Comparison of ENCODE assay signal across 22 cellular contexts in the genomic region with DNA sequence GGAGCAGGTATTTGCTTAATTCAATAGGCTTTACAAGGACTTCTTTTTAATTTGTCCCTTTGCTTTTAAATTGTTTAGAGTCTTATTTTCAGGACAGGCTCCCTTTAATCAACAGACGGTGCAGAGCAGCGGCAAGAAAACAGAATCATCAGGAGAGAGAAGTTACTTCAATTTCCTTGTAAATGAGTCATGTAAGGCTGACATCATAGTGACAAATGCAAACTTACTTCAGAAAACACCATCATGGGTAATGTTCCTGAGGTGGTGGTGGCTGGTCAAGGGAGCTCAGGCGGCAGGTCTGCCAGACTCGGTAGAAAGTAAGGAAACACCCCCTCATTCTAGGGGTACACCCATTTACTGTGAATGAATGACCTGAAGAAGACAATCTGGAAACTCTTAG.
DNase-seq lines count a peak whose midpoint lies in the region; TF ChIP-seq lines count a peak whose summit lies in the region.
"Had no signal": no experiment of that assay in that cellular context is flagged by ENCODE, and none has a peak within 500 bp of the region (broad histone marks: within the 10 kb centered on the region; RNA-seq: fewer than 3 reads in every experiment).

No MANE protein-coding gene starts in this region.

- no peaks in the 10 kb centered on the region for H4K20me1 ChIP-seq in Karpas-422 (ENCODE audit: insufficient read depth, low read depth, low read length)

- no peaks in the 10 kb centered on the region for H3K36me3 Mint-ChIP-seq in MCF 10A (ENCODE audit: insufficient read depth, unreplicated experiment)
- H3K36me3 Mint-ChIP-seq: activated naive CD4-positive, alpha-beta T cell treated with anti-CD3 and anti-CD28 coated beads, Interleukin-2, amount 10 ng/mL, durations not matched to agents 7 days and 5 days; CD4-positive, alpha-beta memory T cell had no signal

- no peaks in the 10 kb centered on the region for H3K27me3 ChIP-seq in breast epithelium
- H3K27me3 ChIP-seq in adipocyte (replicated peaks; ENCODE audit: control insufficient read depth, insufficient read depth, low read length): no peaks in the 10 kb centered on the region
- H3K27me3 ChIP-seq in Karpas-422 (ENCODE audit: low read length): no peaks in the 10 kb centered on the region

- H3K9me3 ChIP-seq in breast epithelium (no peaks in the 10 kb centered on the region), adipocyte (ENCODE audit: control insufficient read depth, low read length) (no peaks in the 10 kb centered on the region), Karpas-422 (ENCODE audit: low read length) (peaks cover 3% of the 10 kb centered on the region)
- H3K9me3 ChIP-seq: thoracic aorta had no signal

- H3K9me3 Mint-ChIP-seq in MCF 10A (ENCODE audit: unreplicated experiment): no peaks in the 10 kb centered on the region
- H3K9me3 Mint-ChIP-seq: activated naive CD4-positive, alpha-beta T cell treated with anti-CD3 and anti-CD28 coated beads, Interleukin-2, amount 10 ng/mL, durations not matched to agents 7 days and 5 days; neural crest cell had no signal

- H3K36me3 ChIP-seq in breast epithelium (no peaks in the 10 kb centered on the region), adipocyte (ENCODE audit: control insufficient read depth, insufficient read depth, low read length, severe bottlenecking) (no peaks in the 10 kb centered on the region), Karpas-422 (ENCODE audit: insufficient read depth, low read length) (no peaks in the 10 kb centered on the region)
- H3K36me3 ChIP-seq: thoracic aorta had no signal

- no peak overlapping the region for H3K27ac Mint-ChIP-seq in MCF 10A (ENCODE audit: low read depth, unreplicated experiment)
- H3K27ac Mint-ChIP-seq: activated naive CD4-positive, alpha-beta T cell treated with anti-CD3 and anti-CD28 coated beads, Interleukin-2, amount 10 ng/mL, durations not matched to agents 7 days and 5 days; CD4-positive, alpha-beta memory T cell had no signal

- TF ChIP-seq POLR2A in breast epithelium (IDR thresholded peaks at IDR 0.05): no peak

- no peaks in the 10 kb centered on the region for H3K9me2 ChIP-seq in Karpas-422 (replicated peaks; ENCODE audit: insufficient read depth, low read length)

- CTCF ChIA-PET in MCF 10A (lab: Yijun Ruan, JAX): no interaction called here

- intact Hi-C loops in MCF 10A (cut with micrococcal nuclease) (no loop called here), breast epithelium (cut with DNase I; ENCODE audit: low total_unique reads) (no loop called here)

- H3K4me3 ChIP-seq in breast epithelium (no peak overlapping the region), adipocyte (ENCODE audit: low read length) (no peak overlapping the region), Karpas-422 (ENCODE audit: low read length) (no peak overlapping the region)
- H3K4me3 ChIP-seq: thoracic aorta had no signal

- H3K4me3 Mint-ChIP-seq in MCF 10A (ENCODE audit: unreplicated experiment): no peak overlapping the region
- H3K4me3 Mint-ChIP-seq: activated naive CD4-positive, alpha-beta T cell treated with anti-CD3 and anti-CD28 coated beads, Interleukin-2, amount 10 ng/mL, durations not matched to agents 7 days and 5 days; CD4-positive, alpha-beta memory T cell; neural crest cell had no signal

- H3K4me1 ChIP-seq in breast epithelium: no peaks in the 10 kb centered on the region
- H3K4me1 ChIP-seq in adipocyte (ENCODE audit: control insufficient read depth, insufficient read depth, low read length): no peaks in the 10 kb centered on the region
- no peaks in the 10 kb centered on the region for H3K4me1 ChIP-seq in Karpas-422 (ENCODE audit: low read length)

- no peak overlapping the region for H3K4me2 ChIP-seq in Karpas-422 (ENCODE audit: low read depth, low read length, poor library complexity, severe bottlenecking)

- H3K27ac ChIP-seq in breast epithelium (no peak overlapping the region), Karpas-422 (ENCODE audit: low read length) (no peak overlapping the region)
- H3K27ac ChIP-seq: 22Rv1, thoracic aorta had no signal

- no peak overlapping the region for H2AFZ ChIP-seq in Karpas-422 (ENCODE audit: low read length)

- TF ChIP-seq CTCF in MCF 10A (IDR thresholded peaks at IDR 0.05; ENCODE audit: unreplicated experiment): no peak
- no peak for TF ChIP-seq CTCF in breast epithelium (IDR thresholded peaks at IDR 0.05)

- no peaks in the 10 kb centered on the region for H3K27me3 Mint-ChIP-seq in MCF 10A (ENCODE audit: insufficient read depth, unreplicated experiment)
- H3K27me3 Mint-ChIP-seq: activated naive CD4-positive, alpha-beta T cell treated with anti-CD3 and anti-CD28 coated beads, Interleukin-2, amount 10 ng/mL, durations not matched to agents 7 days and 5 days; CD4-positive, alpha-beta memory T cell had no signal

- no TSS peak for BruUV-seq in MCF 10A (replicated peaks; lab: Mats Ljungman, UMichigan)

- DNase-seq in MCF 10A (ENCODE audit: unreplicated experiment) (peak; percentile 54), breast epithelium (ENCODE audit: low spot score in 2 of 2) (no peak), adipocyte (ENCODE audit: low read depth) (peak; percentile 34), fibroblast of peridontal ligament (ENCODE audit: extremely low read depth) (peak; percentile 54), Karpas-422 (no peak), DMS114 treated with DMSO at 0.1 percent for 48 hours (lab: John Stamatoyannopoulos, UW; ENCODE audit: unreplicated experiment) (no peak), AML-193 (lab: John Stamatoyannopoulos, UW) (no peak)
- no peak for DNase-seq in activated T-cell treated with anti-CD3 and anti-CD28 coated beads, Interleukin-2, amount 50 U/mL, for 48 hours
- DNase-seq: activated naive CD4-positive, alpha-beta T cell treated with anti-CD3 and anti-CD28 coated beads, Interleukin-2, amount 10 ng/mL, durations not matched to agents 7 days and 5 days; CD4-positive, alpha-beta memory T cell; effector CD8-positive, alpha-beta T cell; H7; MV-4-11; NCI-H2081 treated with DMSO at 0.1 percent for 48 hours; right cardiac atrium; SHP77; stimulated activated CD4-positive, alpha-beta T cell treated with anti-CD3 and anti-CD28 coated beads, Interleukin-4, amount 100 ng/mL, for 1 hour; stimulated activated CD8-positive, alpha-beta memory T cell treated with anti-CD3 and anti-CD28 coated beads, Interleukin-4, amount 100 ng/mL, for 48 hours; T-helper 2 cell had no signal

- H3K4me1 Mint-ChIP-seq in MCF 10A (ENCODE audit: insufficient read depth, unreplicated experiment): peaks cover 21% of the 10 kb centered on the region
- H3K4me1 Mint-ChIP-seq: activated naive CD4-positive, alpha-beta T cell treated with anti-CD3 and anti-CD28 coated beads, Interleukin-2, amount 10 ng/mL, durations not matched to agents 7 days and 5 days; CD4-positive, alpha-beta memory T cell; neural crest cell had no signal

- no peaks in the 10 kb centered on the region for H3K79me2 ChIP-seq in Karpas-422 (ENCODE audit: low read length)

- H3K9ac ChIP-seq in adipocyte (ENCODE audit: low read length): no peak overlapping the region
- H3K9ac ChIP-seq in Karpas-422 (ENCODE audit: low read length): no peak overlapping the region

- POLR2A ChIA-PET in MCF 10A (lab: Yijun Ruan, JAX): interaction anchor here (0.6 kb wide), 1 partner anchor 417 kb away, joined by 3 read pairs; no protein-coding TSS in a partner anchor

Comparison
In these comparisons a context has a peak if more than half of its experiments do, and no peak if none do; other contexts are left out.
1. DNase-seq: peak in MCF 10A (single experiment), adipocyte (single experiment) and fibroblast of peridontal ligament (single experiment); none in breast epithelium (0 of 2), activated T-cell treated with anti-CD3 and anti-CD28 coated beads, Interleukin-2, amount 50 U/mL, for 48 hours (0 of 2), Karpas-422 (single experiment), DMS114 treated with DMSO at 0.1 percent for 48 hours (single experiment) and AML-193 (0 of 2).